7 cellular contexts compared by ENCODE assay signal in genomic region chr6:146985966-146986365, GRCh38.
"Had no signal": no experiment of that assay in that cellular context is flagged by ENCODE, and none has a peak within 500 bp of the region (broad histone marks: within the 10 kb centered on the region; RNA-seq: fewer than 3 reads in every experiment).

No MANE protein-coding gene starts in this region.

- FAIRE-seq: HTR-8/SVneo had no signal

- DNase-seq: GM23248, GOT3, H7, KG1 had no signal

- H3K27ac ChIP-seq: GM23248 had no signal

- H3K36me3 ChIP-seq: HAP-1 had no signal

- H3K9me3 ChIP-seq: HAP-1 had no signal

- H3K9ac ChIP-seq: GM23248 had no signal

- ATAC-seq: HCT116 had no signal

- H3K4me3 ChIP-seq: GM23248, HAP-1 had no signal

- H2AFZ ChIP-seq: GM23248 had no signal
